In genomic region chr7:39688611-39689485, GRCh38 we compare ENCODE assay signal across 17 cellular contexts.
DNase-seq lines count a peak whose midpoint lies in the region; ATAC-seq and TF ChIP-seq lines count a peak whose summit lies in the region.
"Had no signal": no experiment of that assay in that cellular context is flagged by ENCODE, and none has a peak within 500 bp of the region (broad histone marks: within the 10 kb centered on the region; RNA-seq: fewer than 3 reads in every experiment).

No MANE protein-coding gene starts in this region.

- no peak overlapping the region for H3K4me3 ChIP-seq in fibroblast of villous mesenchyme (ENCODE audit: low read depth, low read length)
- H3K4me3 ChIP-seq in upper lobe of right lung = no peak overlapping the region
- H3K4me3 ChIP-seq in A673 (ENCODE audit: low read depth, low read length, poor library complexity, severe bottlenecking) = no peak overlapping the region
- H3K4me3 ChIP-seq: stomach had no signal

- H3K4me1 Mint-ChIP-seq in stimulated activated naive CD8-positive, alpha-beta T cell treated with anti-CD3 and anti-CD28 coated beads, Interleukin-15, amount 100 ng/mL, for 72 hours = peaks cover 34% of the 10 kb centered on the region
- H3K4me1 Mint-ChIP-seq in activated naive CD8-positive, alpha-beta T cell treated with anti-CD3 and anti-CD28 coated beads for 36 hours = peaks cover 30% of the 10 kb centered on the region

- ATAC-seq in stimulated activated naive CD8-positive, alpha-beta T cell treated with anti-CD3 and anti-CD28 coated beads, Interleukin-15, amount 100 ng/mL, for 72 hours = no peak
- ATAC-seq in stimulated activated naive CD8-positive, alpha-beta T cell treated with anti-CD3 and anti-CD28 coated beads, Interleukin-15, Interleukin-2, amounts not matched to agents 100 U/mL and 50 U/mL, for 24 hours = no peak
- ATAC-seq in upper lobe of right lung (peak; percentile 24), GM18868 (IDR thresholded peaks at IDR 0.05; ENCODE audit: unreplicated experiment) (no peak)
- ATAC-seq: T-cell had no signal

- no peak overlapping the region for H3K4me3 Mint-ChIP-seq in stimulated activated naive CD8-positive, alpha-beta T cell treated with anti-CD3 and anti-CD28 coated beads, Interleukin-15, amount 100 ng/mL, for 72 hours
- H3K4me3 Mint-ChIP-seq in activated naive CD8-positive, alpha-beta T cell treated with anti-CD3 and anti-CD28 coated beads for 36 hours = no peak overlapping the region
- H3K4me3 Mint-ChIP-seq: T-cell had no signal

- peak overlapping the region; percentile 15 to 88 for H3K27ac Mint-ChIP-seq in stimulated activated naive CD8-positive, alpha-beta T cell treated with anti-CD3 and anti-CD28 coated beads, Interleukin-15, amount 100 ng/mL, for 72 hours
- H3K27ac Mint-ChIP-seq in activated naive CD8-positive, alpha-beta T cell treated with anti-CD3 and anti-CD28 coated beads for 36 hours = peak overlapping the region; percentile 52

- H3K4me1 ChIP-seq in upper lobe of right lung = peaks cover 3% of the 10 kb centered on the region
- peaks cover 5% of the 10 kb centered on the region for H3K4me1 ChIP-seq in A673 (ENCODE audit: insufficient read depth, low read length, poor library complexity, severe bottlenecking)

- CTCF ChIA-PET in A673 (lab: Charles Lee) = no interaction called here

- POLR2A ChIA-PET in A673 (lab: Charles Lee; ENCODE audit: low non-redundant PET) = interaction anchor here (0.7 kb wide), 1 partner anchor 18 kb away, joined by 8 read pairs; no protein-coding TSS in a partner anchor

- H3K9me3 ChIP-seq in upper lobe of right lung (no peaks in the 10 kb centered on the region), A673 (ENCODE audit: low read depth, low read length, poor library complexity, severe bottlenecking) (no peaks in the 10 kb centered on the region)
- H3K9me3 ChIP-seq: stomach had no signal

- H3K36me3 ChIP-seq in upper lobe of right lung (peaks cover 44% of the 10 kb centered on the region), A673 (ENCODE audit: insufficient read depth, low read length, poor library complexity, severe bottlenecking) (peaks cover 4% of the 10 kb centered on the region)

- intact Hi-C loops in upper lobe of right lung (cut with DNase I) = no loop called here
- intact Hi-C loops in A673 (cut with micrococcal nuclease; ENCODE audit: unreplicated experiment) = no loop called here

- no peaks in the 10 kb centered on the region for H3K9me3 Mint-ChIP-seq in stimulated activated naive CD8-positive, alpha-beta T cell treated with anti-CD3 and anti-CD28 coated beads, Interleukin-15, amount 100 ng/mL, for 72 hours
- H3K9me3 Mint-ChIP-seq in activated naive CD8-positive, alpha-beta T cell treated with anti-CD3 and anti-CD28 coated beads for 36 hours = peaks cover 4% of the 10 kb centered on the region

- no peaks in the 10 kb centered on the region for H3K27me3 ChIP-seq in upper lobe of right lung
- H3K27me3 ChIP-seq in A673 (replicated peaks; ENCODE audit: insufficient read depth, low read depth, low read length, poor library complexity) = no peaks in the 10 kb centered on the region
- H3K27me3 ChIP-seq: stomach had no signal

- no TSS peak for BruUV-seq in A673 (replicated peaks; lab: Mats Ljungman, UMichigan)

- H3K36me3 Mint-ChIP-seq in activated naive CD8-positive, alpha-beta T cell treated with anti-CD3 and anti-CD28 coated beads for 36 hours = peaks cover 43% of the 10 kb centered on the region

- TF ChIP-seq CTCF in fibroblast of villous mesenchyme (IDR thresholded peaks at IDR 0.05; ENCODE audit: insufficient read depth, low read depth, low read length) = no peak
- TF ChIP-seq CTCF in upper lobe of right lung (IDR thresholded peaks at IDR 0.05) = no peak
- TF ChIP-seq CTCF in A673 (conservative IDR thresholded peaks at IDR 0.05; ENCODE audit: low read depth, low read length) = no peak

- no peaks in the 10 kb centered on the region for H3K27me3 Mint-ChIP-seq in stimulated activated naive CD8-positive, alpha-beta T cell treated with anti-CD3 and anti-CD28 coated beads, Interleukin-15, amount 100 ng/mL, for 72 hours
- no peaks in the 10 kb centered on the region for H3K27me3 Mint-ChIP-seq in activated naive CD8-positive, alpha-beta T cell treated with anti-CD3 and anti-CD28 coated beads for 36 hours
- H3K27me3 Mint-ChIP-seq: T-cell had no signal

- H3K27ac ChIP-seq in upper lobe of right lung (no peak overlapping the region), A673 (ENCODE audit: low read depth, low read length, poor library complexity, severe bottlenecking) (no peak overlapping the region)
- H3K27ac ChIP-seq: stomach had no signal

- no peak for DNase-seq in stimulated activated naive CD8-positive, alpha-beta T cell treated with anti-CD3 and anti-CD28 coated beads, Interleukin-15, amount 100 ng/mL, for 72 hours
- DNase-seq in stimulated activated naive CD8-positive, alpha-beta T cell treated with anti-CD3 and anti-CD28 coated beads, Interleukin-15, Interleukin-2, amounts not matched to agents 100 U/mL and 50 U/mL, for 24 hours = no peak
- DNase-seq in activated naive CD8-positive, alpha-beta T cell treated with anti-CD3 and anti-CD28 coated beads for 36 hours = no peak
- DNase-seq in fibroblast of villous mesenchyme (ENCODE audit: low read depth) (peak; percentile 36), upper lobe of right lung (no peak), A673 (ENCODE audit: low spot score) (no peak)
- DNase-seq in stimulated activated CD4-positive, alpha-beta T cell treated with anti-CD3 and anti-CD28 coated beads, Interleukin-1b, Interleukin-23, amount 100 ng/mL, for 48 hours = no peak
- DNase-seq: activated CD4-positive, alpha-beta T cell treated with anti-CD3 and anti-CD28 coated beads for 48 hours; activated gamma-delta T cell treated with Interleukin-2 at 50 U/mL for 16 hours; AML-193; DMS53; GOT3; NCI-H1092; NCI-H345; stomach; T-cell had no signal
